Comparison of ENCODE assay signal across 12 cellular contexts in genomic region chr16:56202036-56202435, GRCh38. TPM values are rescaled to one million over a fixed set of nuclear protein-coding genes. Genes with fewer than 3 reads are reported as not detected.
DNase-seq lines count a peak whose midpoint lies in the region; ATAC-seq and TF ChIP-seq lines count a peak whose summit lies in the region.
"Had no signal": no experiment of that assay in that cellular context is flagged by ENCODE, and none has a peak within 500 bp of the region (broad histone marks: within the 10 kb centered on the region; RNA-seq: fewer than 3 reads in every experiment).

No MANE protein-coding gene starts in this region.

- H3K27me3 Mint-ChIP-seq in activated naive CD8-positive, alpha-beta T cell treated with anti-CD3 and anti-CD28 coated beads, Interleukin-2, amount 10 ng/mL, durations not matched to agents 7 days and 5 days: peaks cover 11% of the 10 kb centered on the region

- H3K79me2 ChIP-seq in Loucy (ENCODE audit: insufficient read depth, low read length): no peaks in the 10 kb centered on the region

- H3K9me2 ChIP-seq in Loucy (replicated peaks; ENCODE audit: low read depth, low read length): no peaks in the 10 kb centered on the region

- no peak overlapping the region for H3K27ac Mint-ChIP-seq in activated naive CD8-positive, alpha-beta T cell treated with anti-CD3 and anti-CD28 coated beads, Interleukin-2, amount 10 ng/mL, durations not matched to agents 7 days and 5 days

- H2AFZ ChIP-seq in Loucy (ENCODE audit: low read length): no peak overlapping the region

- peak overlapping the region; percentile 24 for H3K4me2 ChIP-seq in Loucy (ENCODE audit: low read depth, low read length, poor library complexity, severe bottlenecking)

- peak; percentile 61 for ATAC-seq in activated naive CD8-positive, alpha-beta T cell treated with anti-CD3 and anti-CD28 coated beads, Interleukin-2, amount 10 ng/mL, durations not matched to agents 7 days and 5 days (ENCODE audit: low read depth)
- no peak for ATAC-seq in GM18498 (IDR thresholded peaks at IDR 0.05; ENCODE audit: unreplicated experiment)

- H3K27me3 ChIP-seq in Loucy (ENCODE audit: insufficient read depth, low read length, poor library complexity, severe bottlenecking): no peaks in the 10 kb centered on the region

- peaks cover 17% of the 10 kb centered on the region for H3K4me1 Mint-ChIP-seq in activated naive CD8-positive, alpha-beta T cell treated with anti-CD3 and anti-CD28 coated beads, Interleukin-2, amount 10 ng/mL, durations not matched to agents 7 days and 5 days

- H3K36me3 Mint-ChIP-seq in activated naive CD8-positive, alpha-beta T cell treated with anti-CD3 and anti-CD28 coated beads, Interleukin-2, amount 10 ng/mL, durations not matched to agents 7 days and 5 days: peaks cover 3% of the 10 kb centered on the region

- DNase-seq in stimulated activated CD4-positive, alpha-beta T cell treated with anti-CD3 and anti-CD28 coated beads, Interleukin-4, amount 100 ng/mL, for 24 hours: peak; percentile 48
- DNase-seq in stimulated activated CD4-positive, alpha-beta T cell treated with anti-CD3 and anti-CD28 coated beads, Interleukin-2, amount 100 ng/mL, for 48 hours: no peak
- no peak for DNase-seq in activated naive CD8-positive, alpha-beta T cell treated with anti-CD3 and anti-CD28 coated beads, Interleukin-2, amount 10 ng/mL, durations not matched to agents 7 days and 5 days
- DNase-seq in ecto neural progenitor cell (ENCODE audit: low spot score) (no peak), NCI-H345 treated with DMSO at 0.1 percent for 48 hours (lab: John Stamatoyannopoulos, UW; ENCODE audit: unreplicated experiment) (no peak), GM19240 (ENCODE audit: insufficient read length, low spot score) (no peak)
- DNase-seq: activated effector memory CD4-positive, alpha-beta T cell treated with anti-CD3 and anti-CD28 coated beads, Interleukin-2, amount 50 U/mL, for 16 hours; DMS153; NCI-H2081 treated with DMSO at 0.1 percent for 48 hours; spleen had no signal

- H3K9me3 ChIP-seq in Loucy (ENCODE audit: insufficient read depth, low read depth, low read length): no peaks in the 10 kb centered on the region
- H3K9me3 ChIP-seq: spleen had no signal

- no peaks in the 10 kb centered on the region for H4K20me1 ChIP-seq in Loucy (ENCODE audit: insufficient read depth, low read length, poor library complexity, severe bottlenecking)

- peaks cover 13% of the 10 kb centered on the region for H3K4me1 ChIP-seq in Loucy (ENCODE audit: insufficient read depth, low read length, poor library complexity, severe bottlenecking)

- no peak overlapping the region for H3K4me3 Mint-ChIP-seq in activated naive CD8-positive, alpha-beta T cell treated with anti-CD3 and anti-CD28 coated beads, Interleukin-2, amount 10 ng/mL, durations not matched to agents 7 days and 5 days

- no peaks in the 10 kb centered on the region for H3K36me3 ChIP-seq in Loucy (ENCODE audit: insufficient read depth, low read length)
- H3K36me3 ChIP-seq: spleen had no signal

- no peak for TF ChIP-seq CTCF in Loucy (conservative IDR thresholded peaks at IDR 0.05; ENCODE audit: low read length)

- no peak overlapping the region for H3K4me3 ChIP-seq in Loucy (ENCODE audit: low read length, poor library complexity, severe bottlenecking)
- H3K4me3 ChIP-seq: spleen had no signal

- no peak overlapping the region for H3K9ac ChIP-seq in Loucy (ENCODE audit: low read depth, low read length, poor library complexity, severe bottlenecking)

- H3K9me3 Mint-ChIP-seq in activated naive CD8-positive, alpha-beta T cell treated with anti-CD3 and anti-CD28 coated beads, Interleukin-2, amount 10 ng/mL, durations not matched to agents 7 days and 5 days: no peaks in the 10 kb centered on the region

- H3F3A ChIP-seq in Loucy (ENCODE audit: low read depth): no peaks in the 10 kb centered on the region

- POLR2A ChIA-PET in activated naive CD8-positive, alpha-beta T cell treated with anti-CD3 and anti-CD28 coated beads, Interleukin-2, amount 10 ng/mL, durations not matched to agents 7 days and 5 days (lab: Charles Lee): no interaction called here

RNA-seq across cellular contexts. Expression of gene GNAO1, which starts 10.7 kb away (rescaled TPM):
- total RNA-seq in activated naive CD8-positive, alpha-beta T cell treated with anti-CD3 and anti-CD28 coated beads, Interleukin-2, amount 10 ng/mL, durations not matched to agents 7 days and 5 days: 1 to 10 TPM; 5.7 to 6.7 TPM
